ENCODE assay signal across 8 cellular contexts in the genomic region with DNA sequence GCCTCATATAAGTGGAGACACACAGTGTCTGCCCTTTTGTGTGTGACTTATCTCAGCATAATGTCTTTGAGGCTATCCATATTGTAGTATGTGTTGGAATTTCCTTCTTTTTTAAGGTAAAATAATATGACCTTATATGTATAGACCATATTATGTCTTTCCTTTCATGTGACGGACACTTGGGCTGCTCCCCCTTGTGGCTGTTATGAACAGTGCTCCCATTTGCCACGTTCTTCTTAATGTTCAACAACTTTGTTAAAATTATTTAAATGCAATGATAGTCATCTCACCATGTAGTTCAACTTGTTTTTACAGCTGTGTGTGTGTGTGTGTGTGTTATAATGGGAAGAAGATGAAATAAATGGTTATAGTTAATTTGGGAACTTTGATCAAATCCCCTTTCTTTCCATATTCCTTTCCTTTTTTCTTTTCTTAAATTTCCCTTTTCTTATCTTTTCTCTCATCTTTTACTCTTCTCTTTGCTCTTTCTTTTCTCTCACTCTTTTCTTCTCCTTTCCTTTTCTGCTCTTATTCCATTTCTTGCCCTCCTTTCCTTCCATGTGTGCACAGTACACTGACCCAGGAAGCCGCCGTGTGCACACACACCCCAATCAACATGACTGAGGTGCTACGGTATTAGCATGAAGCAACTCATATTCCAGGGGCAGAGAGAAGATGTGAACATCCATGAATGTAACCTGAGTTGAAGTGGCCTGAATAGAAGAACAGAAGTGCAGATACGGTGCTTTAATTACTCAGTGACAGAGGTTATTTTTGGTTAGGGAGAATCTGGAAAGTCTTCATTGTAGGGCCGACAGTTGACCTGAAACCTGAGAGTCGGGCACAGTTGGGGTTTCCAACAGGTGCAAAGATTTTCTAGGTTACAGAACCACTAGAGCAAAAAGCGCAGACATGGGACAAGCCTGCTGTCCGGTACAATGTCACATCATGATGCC.
DNase-seq lines count a peak whose midpoint lies in the region; ATAC-seq and TF ChIP-seq lines count a peak whose summit lies in the region.

No MANE protein-coding gene starts in this region.

- no peak for ATAC-seq in HG03460 (IDR thresholded peaks at IDR 0.05; ENCODE audit: unreplicated experiment)

- no peak overlapping the region for H3K4me2 ChIP-seq in Loucy (ENCODE audit: low read depth, low read length, poor library complexity, severe bottlenecking)

- no peak overlapping the region for H2AFZ ChIP-seq in Loucy (ENCODE audit: low read length)

- no peaks in the 10 kb centered on the region for H3K9me3 ChIP-seq in Loucy (ENCODE audit: insufficient read depth, low read depth, low read length)
- no peaks in the 10 kb centered on the region for H3K9me3 ChIP-seq in WERI-Rb-1 (ENCODE audit: severe bottlenecking)

- no peaks in the 10 kb centered on the region for H3K9me2 ChIP-seq in Loucy (replicated peaks; ENCODE audit: low read depth, low read length)

- no peaks in the 10 kb centered on the region for H3K4me1 ChIP-seq in Loucy (ENCODE audit: insufficient read depth, low read length, poor library complexity, severe bottlenecking)

- H4K20me1 ChIP-seq in Loucy (ENCODE audit: insufficient read depth, low read length, poor library complexity, severe bottlenecking), result no peaks in the 10 kb centered on the region

- TF ChIP-seq CTCF in Loucy (conservative IDR thresholded peaks at IDR 0.05; ENCODE audit: low read length), result peak; percentile 92
- peak; percentile 52; the same call in 1 of the 2 replicates for TF ChIP-seq CTCF in WERI-Rb-1 (IDR thresholded peaks at IDR 0.05; ENCODE audit: low read depth, low read length)

- H3K4me3 ChIP-seq in Loucy (ENCODE audit: low read length, poor library complexity, severe bottlenecking), result no peak overlapping the region
- H3K4me3 ChIP-seq in WERI-Rb-1 (ENCODE audit: low read depth, low read length), result no peak overlapping the region

- H3K79me2 ChIP-seq in Loucy (ENCODE audit: insufficient read depth, low read length), result no peaks in the 10 kb centered on the region

- H3K27ac ChIP-seq in WERI-Rb-1, result no peak overlapping the region

- peak; percentile 1 for DNase-seq in NK-92 treated with Interleukin-12 subunit alpha and Interleukin-12 subunit beta, amount 100 ng/mL, for 24 hours (lab: John Stamatoyannopoulos, UW)
- DNase-seq in NK-92 (lab: John Stamatoyannopoulos, UW; ENCODE audit: unreplicated experiment) (no peak), WERI-Rb-1 (peak; percentile 23), mucosa of gallbladder (ENCODE audit: low spot score) (peak; percentile 35), superior temporal gyrus (ENCODE audit: extremely low spot score) (peak; percentile 77)
- peak; percentile 7 for DNase-seq in effector CD4-positive, alpha-beta T cell

- no peak overlapping the region for H3K9ac ChIP-seq in Loucy (ENCODE audit: low read depth, low read length, poor library complexity, severe bottlenecking)

- no peaks in the 10 kb centered on the region for H3K27me3 ChIP-seq in Loucy (ENCODE audit: insufficient read depth, low read length, poor library complexity, severe bottlenecking)
- H3K27me3 ChIP-seq in WERI-Rb-1 (ENCODE audit: insufficient read depth, low read depth, severe bottlenecking), result no peaks in the 10 kb centered on the region

- no peaks in the 10 kb centered on the region for H3F3A ChIP-seq in Loucy (ENCODE audit: low read depth)

- H3K36me3 ChIP-seq in Loucy (ENCODE audit: insufficient read depth, low read length), result no peaks in the 10 kb centered on the region
- no peaks in the 10 kb centered on the region for H3K36me3 ChIP-seq in WERI-Rb-1
